ENCODE assay signal across 28 cellular contexts in the genomic region with DNA sequence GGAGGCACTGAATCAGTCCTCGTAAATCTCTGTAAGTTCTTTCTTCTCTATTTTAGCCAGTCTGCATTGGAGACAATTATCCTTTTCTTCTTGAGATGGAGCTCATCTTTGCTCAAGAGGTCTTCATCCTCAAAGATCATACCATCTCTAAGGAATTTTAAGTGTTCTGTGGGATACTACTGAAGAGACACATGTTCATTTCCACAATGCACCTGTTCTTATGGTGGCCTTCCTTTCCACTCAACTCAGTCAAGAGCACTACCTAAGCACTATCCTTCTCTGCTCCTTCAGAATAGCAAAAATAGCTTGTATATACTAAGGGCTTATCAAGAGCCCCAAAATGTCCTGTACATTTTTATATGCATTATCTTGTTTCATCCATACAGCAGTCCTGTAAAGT.
"Had no signal": no experiment of that assay in that cellular context is flagged by ENCODE, and none has a peak within 500 bp of the region (broad histone marks: within the 10 kb centered on the region; RNA-seq: fewer than 3 reads in every experiment).

No MANE protein-coding gene starts in this region.

- H3K4me1 ChIP-seq: body of pancreas had no signal

- DNase-seq: activated CD4-positive, alpha-beta T cell treated with anti-CD3 and anti-CD28 coated beads for 48 hours; activated CD4-positive, alpha-beta T cell treated with anti-CD3 and anti-CD28 coated beads, Interleukin-2, amount 50 U/mL, for 4 hours; activated CD4-positive, CD25-positive, alpha-beta regulatory T cell treated with anti-CD3 and anti-CD28 coated beads, Interleukin-2, amount 50 U/mL, for 72 hours; activated CD8-positive, alpha-beta memory T cell treated with anti-CD3 and anti-CD28 coated beads, Interleukin-2, amount 50 U/mL, for 48 hours; activated CD8-positive, alpha-beta T cell treated with anti-CD3 and anti-CD28 coated beads, Interleukin-2, amount 10 ng/mL, durations not matched to agents 7 days and 5 days; activated naive CD4-positive, alpha-beta T cell treated with anti-CD3 and anti-CD28 coated beads, Interleukin-2, amount 50 U/mL, for 16 hours; activated T-cell treated with anti-CD3 and anti-CD28 coated beads, Interleukin-2, amount 50 U/mL, for 1 hour; aorta; body of pancreas; central memory CD4-positive, alpha-beta T cell; Karpas-422; MM.1S; NCI-H1105; NCI-H1436; NCI-H1694 treated with DMSO at 0.1 percent for 48 hours; NCI-H2081 treated with DMSO at 0.1 percent for 48 hours; NCI-H2171 treated with DMSO at 0.1 percent for 48 hours; NCI-H226; NCI-H510A; NCI-H526 treated with DMSO at 0.1 percent for 48 hours; NCI-H82; OCI-M1; SHP77 had no signal

- H3K36me3 Mint-ChIP-seq: WTC11 had no signal

- H3K27ac Mint-ChIP-seq: activated CD8-positive, alpha-beta T cell treated with anti-CD3 and anti-CD28 coated beads, Interleukin-2, amount 10 ng/mL, durations not matched to agents 7 days and 5 days; T-helper 1 cell treated with Interleukin-12 subunit alpha and Interleukin-12 subunit beta and Interleukin-4 antibody, amounts not matched to agents 30 μg/mL and 1 μg/mL, for 36 hours; WTC11 had no signal

- H3K4me3 Mint-ChIP-seq: activated CD8-positive, alpha-beta T cell treated with anti-CD3 and anti-CD28 coated beads, Interleukin-2, amount 10 ng/mL, durations not matched to agents 7 days and 5 days; T-helper 1 cell treated with Interleukin-12 subunit alpha and Interleukin-12 subunit beta and Interleukin-4 antibody, amounts not matched to agents 30 μg/mL and 1 μg/mL, for 36 hours; WTC11 had no signal

- H3K27ac ChIP-seq: body of pancreas, RWPE1 had no signal

- H3K27me3 ChIP-seq: body of pancreas had no signal

- H3K9me3 ChIP-seq: body of pancreas had no signal

- H3K4me3 ChIP-seq: body of pancreas, K562 had no signal

- ATAC-seq: activated CD8-positive, alpha-beta T cell treated with anti-CD3 and anti-CD28 coated beads, Interleukin-2, amount 10 ng/mL, durations not matched to agents 7 days and 5 days; body of pancreas; K562; Panc1; WTC11 had no signal
